8 cellular contexts compared by ENCODE assay signal in the genomic region with DNA sequence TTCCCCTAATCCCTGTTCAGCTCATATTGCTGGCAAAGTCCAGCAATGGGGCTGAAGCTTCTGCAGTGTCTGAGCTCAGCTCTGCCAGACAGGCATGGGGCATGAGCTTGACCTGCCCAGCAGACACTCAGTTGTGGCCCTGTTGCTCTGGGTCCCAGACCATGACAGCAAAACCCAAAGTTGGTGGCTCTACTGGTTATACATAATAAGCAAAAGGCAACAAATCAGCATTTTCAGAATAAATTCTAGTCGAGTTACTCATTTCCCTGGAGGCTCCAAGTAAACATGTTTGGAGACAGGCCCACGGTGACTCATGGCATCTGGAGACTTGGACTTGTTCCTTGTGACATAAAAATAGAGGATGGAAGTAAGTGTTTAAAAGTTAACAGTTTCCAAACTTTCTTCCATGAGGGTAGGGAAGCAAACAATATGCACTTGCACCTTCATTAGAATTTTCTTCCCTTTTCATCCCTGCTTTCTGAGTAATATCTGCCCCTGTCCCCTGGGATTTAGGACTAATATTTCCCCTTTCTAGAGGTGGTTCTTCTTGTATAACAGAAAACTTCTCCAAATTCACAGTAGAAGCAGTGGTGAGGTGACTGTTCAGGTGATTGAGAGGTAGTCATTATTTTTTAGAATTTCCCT.
DNase-seq lines count a peak whose midpoint lies in the region; ATAC-seq, FAIRE-seq and TF ChIP-seq lines count a peak whose summit lies in the region.

No MANE protein-coding gene starts in this region.

- no peak for ATAC-seq in HG03045 (IDR thresholded peaks at IDR 0.05; ENCODE audit: unreplicated experiment)
- ATAC-seq in HG03108 (IDR thresholded peaks at IDR 0.05; ENCODE audit: unreplicated experiment): no peak

- no peak for FAIRE-seq in urothelium cell line (lab: Jason Lieb, UNC)

- TF ChIP-seq POLR2A in NB4 (IDR thresholded peaks at IDR 0.05; ENCODE audit: extremely low read depth, insufficient read length): no peak

- no peak for TF ChIP-seq CTCF in NB4 (IDR thresholded peaks at IDR 0.05; ENCODE audit: low read depth, low read length)

- no peak overlapping the region for H3K4me3 ChIP-seq in NB4 (ENCODE audit: low read depth, low read length)

- DNase-seq in NB4 (ENCODE audit: low read depth) (peak; percentile 22), dermis blood vessel endothelial cell (peak; percentile 95), medulla oblongata (ENCODE audit: extremely low spot score) (peak; percentile 72), urothelium cell line (ENCODE audit: low spot score) (peak; percentile 75)
- DNase-seq in effector CD4-positive, alpha-beta T cell: no peak
- no peak for DNase-seq in stimulated activated naive CD4-positive, alpha-beta T cell treated with Interleukin-2 at 50 U/mL for 16 hours (lab: John Stamatoyannopoulos, UW)

Comparison
In these comparisons a context has a peak if more than half of its experiments do, and no peak if none do; other contexts are left out.
1. DNase-seq: peak in NB4 (single experiment), dermis blood vessel endothelial cell (single experiment), medulla oblongata (single experiment) and urothelium cell line (single experiment); none in effector CD4-positive, alpha-beta T cell (single experiment) and stimulated activated naive CD4-positive, alpha-beta T cell treated with Interleukin-2 at 50 U/mL for 16 hours (single experiment).